Comparison of ENCODE assay signal across 10 cellular contexts in genomic region chr3:49462222-49462621, GRCh38. TPM values are rescaled to one million over a fixed set of nuclear protein-coding genes. Genes with fewer than 3 reads are reported as not detected.
DNase-seq lines count a peak whose midpoint lies in the region; ATAC-seq and TF ChIP-seq lines count a peak whose summit lies in the region.
"Had no signal": no experiment of that assay in that cellular context is flagged by ENCODE, and none has a peak within 500 bp of the region (broad histone marks: within the 10 kb centered on the region; RNA-seq: fewer than 3 reads in every experiment).

No MANE protein-coding gene starts in this region.

- intact Hi-C loops in dendritic cell treated with granulocyte-macrophage colony-stimulating factor and Interleukin-4, amounts not matched to agents 40 ng/mL and 50 ng/mL, for 4 days (cut with micrococcal nuclease), result no loop called here
- intact Hi-C loops in mucosa of descending colon (cut with DNase I, micrococcal nuclease), result no loop called here

- DNase-seq in AG08395 (ENCODE audit: low spot score) (peak; percentile 46), NCI-H69 (lab: John Stamatoyannopoulos, UW) (peak; percentile 10), mucosa of descending colon (no peak), mesenteric fat pad (ENCODE audit: low spot score) (no peak), GM10266 (ENCODE audit: extremely low spot score) (no peak)
- no peak for DNase-seq in effector CD4-positive, alpha-beta T cell

- peaks cover 19% of the 10 kb centered on the region for H3K4me1 Mint-ChIP-seq in dendritic cell treated with granulocyte-macrophage colony-stimulating factor and Interleukin-4, amounts not matched to agents 40 ng/mL and 50 ng/mL, for 4 days (ENCODE audit: low read depth)
- H3K4me1 Mint-ChIP-seq: central memory CD8-positive, alpha-beta T cell had no signal

- peaks cover 9% of the 10 kb centered on the region for H3K27me3 Mint-ChIP-seq in dendritic cell treated with granulocyte-macrophage colony-stimulating factor and Interleukin-4, amounts not matched to agents 40 ng/mL and 50 ng/mL, for 4 days
- H3K27me3 Mint-ChIP-seq: central memory CD8-positive, alpha-beta T cell had no signal

- no peaks in the 10 kb centered on the region for H3K36me3 ChIP-seq in mucosa of descending colon (ENCODE audit: low read depth)
- H3K36me3 ChIP-seq: BLaER1 treated with 17β-estradiol and CSF1 and Interleukin-3, amounts not matched to agents 10 nM and 100 nM had no signal

- no peak overlapping the region for H3K4me3 ChIP-seq in mucosa of descending colon
- H3K4me3 ChIP-seq: BLaER1 treated with 17β-estradiol and CSF1 and Interleukin-3, amounts not matched to agents 10 nM and 100 nM had no signal

- no peaks in the 10 kb centered on the region for H3K9me3 ChIP-seq in mucosa of descending colon
- H3K9me3 ChIP-seq: BLaER1 treated with 17β-estradiol and CSF1 and Interleukin-3, amounts not matched to agents 10 nM and 100 nM had no signal

- TF ChIP-seq CTCF in mucosa of descending colon (IDR thresholded peaks at IDR 0.05) (no peak), GM10266 (IDR thresholded peaks at IDR 0.05; ENCODE audit: control insufficient read depth, insufficient read depth, low read depth, missing control alignments) (no peak)

- peaks cover 10% of the 10 kb centered on the region for H3K4me1 ChIP-seq in mucosa of descending colon (ENCODE audit: low read depth)

- no peak overlapping the region for H3K4me3 Mint-ChIP-seq in dendritic cell treated with granulocyte-macrophage colony-stimulating factor and Interleukin-4, amounts not matched to agents 40 ng/mL and 50 ng/mL, for 4 days
- H3K4me3 Mint-ChIP-seq: central memory CD8-positive, alpha-beta T cell had no signal

- H3K9me3 Mint-ChIP-seq in dendritic cell treated with granulocyte-macrophage colony-stimulating factor and Interleukin-4, amounts not matched to agents 40 ng/mL and 50 ng/mL, for 4 days, result no peaks in the 10 kb centered on the region
- H3K9me3 Mint-ChIP-seq: central memory CD8-positive, alpha-beta T cell had no signal

- peak; percentile 13 for ATAC-seq in mucosa of descending colon
- ATAC-seq in GM19455 (IDR thresholded peaks at IDR 0.05; ENCODE audit: unreplicated experiment), result no peak

- no peaks in the 10 kb centered on the region for H3K36me3 Mint-ChIP-seq in dendritic cell treated with granulocyte-macrophage colony-stimulating factor and Interleukin-4, amounts not matched to agents 40 ng/mL and 50 ng/mL, for 4 days (ENCODE audit: low read depth)

- H3K27ac Mint-ChIP-seq in dendritic cell treated with granulocyte-macrophage colony-stimulating factor and Interleukin-4, amounts not matched to agents 40 ng/mL and 50 ng/mL, for 4 days, result peak overlapping the region; percentile 13

RNA-seq across cellular contexts. Expression of gene DAG1, which starts 7.8 kb away (rescaled TPM):
- total RNA-seq in mucosa of descending colon, result 10 to 100 TPM; 76.9 to 97.3 (median 88.8) TPM
- total RNA-seq in mesenteric fat pad, result 63.7 TPM

RNA-seq across cellular contexts. Expression of gene NICN1, which starts 33.1 kb away (rescaled TPM):
- 10 to 100 TPM in 2 of 3 donors, 1 to 10 TPM in 1; 8.8 to 19.4 (median 17.7) TPM for total RNA-seq in mucosa of descending colon
- 11.1 TPM for total RNA-seq in mesenteric fat pad

RNA-seq across cellular contexts. Expression of gene AMT, which starts 39.9 kb away (rescaled TPM):
- 10 to 100 TPM; 15.8 to 36.3 (median 22.9) TPM for total RNA-seq in mucosa of descending colon
- total RNA-seq in mesenteric fat pad, result 1.2 TPM

RNA-seq across cellular contexts. Expression of gene TCTA, which starts 50.0 kb away (rescaled TPM):
- total RNA-seq in mucosa of descending colon (10 to 100 TPM; 31.6 to 44.4 (median 43.5) TPM), mesenteric fat pad (23.5 TPM)

RNA-seq across cellular contexts. Expression of gene RHOA, which starts 50.4 kb away (rescaled TPM):
- total RNA-seq in mucosa of descending colon (100 to 1,000 TPM; 358 to 430 (median 419) TPM), mesenteric fat pad (563 TPM)

Comparison
In these comparisons a context has a peak if more than half of its experiments do, and no peak if none do; other contexts are left out.
1. DNase-seq: peak in AG08395 (single experiment) and NCI-H69 (single experiment); none in mucosa of descending colon (0 of 3), mesenteric fat pad (single experiment), GM10266 (single experiment) and effector CD4-positive, alpha-beta T cell (single experiment).